17 cellular contexts compared by ENCODE assay signal in the genomic region with DNA sequence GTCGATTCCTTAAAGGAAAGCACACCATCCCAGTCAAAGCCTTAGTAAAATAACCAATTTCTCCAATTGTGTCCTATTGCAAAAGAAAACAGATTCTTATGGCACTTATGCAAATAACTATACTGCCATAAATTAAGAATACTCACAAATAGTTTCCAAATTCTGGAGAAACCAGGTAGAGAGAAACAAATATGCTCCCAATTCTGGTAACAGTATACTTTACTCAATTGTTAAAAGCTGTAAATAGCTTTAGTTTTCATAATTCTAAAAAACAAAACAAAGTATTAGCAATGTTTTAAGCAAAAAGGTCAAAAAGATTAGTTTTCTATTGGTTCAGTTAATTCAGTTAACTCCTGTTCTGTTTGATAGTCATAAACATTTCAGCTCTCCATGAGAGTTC.
"Had no signal": no experiment of that assay in that cellular context is flagged by ENCODE, and none has a peak within 500 bp of the region (broad histone marks: within the 10 kb centered on the region; RNA-seq: fewer than 3 reads in every experiment).

No MANE protein-coding gene starts in this region.

- ATAC-seq: esophagus mucosa, heart left ventricle, left colon, left ventricle myocardium superior, natural killer cell had no signal

- H3K36me3 ChIP-seq: heart left ventricle, ovary, right atrium auricular region, suprapubic skin, thyroid gland, upper lobe of left lung, uterus had no signal

- H3K27ac ChIP-seq: heart left ventricle, ovary, right atrium auricular region, suprapubic skin, thyroid gland, upper lobe of left lung, uterus had no signal

- H3K9me3 ChIP-seq: ovary, suprapubic skin, thyroid gland, uterus had no signal

- DNase-seq: effector memory CD4-positive, alpha-beta T cell; heart left ventricle; hippocampal formation; left colon; left ventricle myocardium superior; natural killer cell; nucleus accumbens; ovary; small intestine; stimulated activated CD4-positive, alpha-beta T cell treated with anti-CD3 and anti-CD28 coated beads, Interleukin-12 subunit alpha, Interleukin-12 subunit beta, amount 100 ng/mL, for 4 hours; stimulated activated naive CD4-positive, alpha-beta T cell treated with Interleukin-2 at 50 U/mL for 16 hours; thyroid gland; upper lobe of left lung; uterus had no signal

- H3K4me1 ChIP-seq: right atrium auricular region, thyroid gland, uterus had no signal

- H3K4me3 ChIP-seq: heart left ventricle, ovary, right atrium auricular region, suprapubic skin, thyroid gland, upper lobe of left lung, uterus had no signal

- H3K27me3 ChIP-seq: ovary, right atrium auricular region, suprapubic skin, thyroid gland, upper lobe of left lung, uterus had no signal
